24 cellular contexts compared by ENCODE assay signal in genomic region chr2:40317047-40317446, GRCh38.
DNase-seq lines count a peak whose midpoint lies in the region; ATAC-seq, FAIRE-seq and TF ChIP-seq lines count a peak whose summit lies in the region.
"Had no signal": no experiment of that assay in that cellular context is flagged by ENCODE, and none has a peak within 500 bp of the region (broad histone marks: within the 10 kb centered on the region; RNA-seq: fewer than 3 reads in every experiment).

No MANE protein-coding gene starts in this region.

- peak in 1 of 2 experiments; percentile 43; a peak in 1 of 6 replicates for ATAC-seq in A549
- ATAC-seq: effector memory CD8-positive, alpha-beta T cell; naive thymus-derived CD4-positive, alpha-beta T cell; sciatic nerve; T-helper 17 cell had no signal

- TF ChIP-seq RAD21 in A549 (conservative IDR thresholded peaks at IDR 0.05 in 1 of 2, IDR thresholded peaks at IDR 0.05 in 1 of 2) = no peak

- peaks cover 47% of the 10 kb centered on the region for H3K4me1 Mint-ChIP-seq in HFFc6 (ENCODE audit: low read depth)
- H3K4me1 Mint-ChIP-seq: naive thymus-derived CD4-positive, alpha-beta T cell; T-helper 17 cell had no signal

- H3K9me3 ChIP-seq in A549 (peaks cover 6% of the 10 kb centered on the region; the same call in 1 of the 3 replicates), mammary epithelial cell (replicated peaks; ENCODE audit: insufficient read depth, low read length) (no peaks in the 10 kb centered on the region)
- H3K9me3 ChIP-seq: ovary, SJSA1 had no signal

- H3K9ac ChIP-seq in mammary epithelial cell (ENCODE audit: insufficient read depth, low read length) = no peak overlapping the region

- no peak overlapping the region for H3K4me3 Mint-ChIP-seq in HFFc6
- H3K4me3 Mint-ChIP-seq: effector memory CD8-positive, alpha-beta T cell; naive thymus-derived CD4-positive, alpha-beta T cell; T-helper 17 cell had no signal

- no peak overlapping the region for H2AFZ ChIP-seq in mammary epithelial cell (ENCODE audit: low read depth, low read length)

- H3K27me3 ChIP-seq in mammary epithelial cell (ENCODE audit: insufficient read depth, low read length) (no peaks in the 10 kb centered on the region), dorsolateral prefrontal cortex (no peaks in the 10 kb centered on the region)
- H3K27me3 ChIP-seq: ovary, SJSA1 had no signal

- intact Hi-C loops in mammary epithelial cell (cut with micrococcal nuclease) (no loop called here), dorsolateral prefrontal cortex (cut with DNase I) (no loop called here)

- TF ChIP-seq POLR2A in A549 (IDR thresholded peaks at IDR 0.05; ENCODE audit: low read length) = no peak

- BruUV-seq in mammary epithelial cell (replicated peaks; lab: Mats Ljungman, UMichigan) = no TSS peak

- H3K27ac ChIP-seq in A549 (no peak overlapping the region), mammary epithelial cell (ENCODE audit: insufficient read depth, low read depth, low read length) (no peak overlapping the region), dorsolateral prefrontal cortex (no peak overlapping the region)
- H3K27ac ChIP-seq: C4-2B, ovary, SJSA1, WERI-Rb-1 had no signal

- dilution Hi-C loops in mammary epithelial cell (cut with HindIII; ENCODE audit: low sequenced_read_pairs) = no loop called here

- POLR2A ChIA-PET in A549 (lab: Yijun Ruan, JAX) = no interaction called here

- H3K36me3 Mint-ChIP-seq in HFFc6 (ENCODE audit: low read depth) = peaks cover 25% of the 10 kb centered on the region
- H3K36me3 Mint-ChIP-seq: naive thymus-derived CD4-positive, alpha-beta T cell had no signal

- in situ Hi-C loops in mammary epithelial cell (cut with MboI; ENCODE audit: low sequenced_read_pairs in 2 of 2) = no loop called here

- TF ChIP-seq CTCF in A549 (IDR thresholded peaks at IDR 0.05) (no peak), HFFc6 (IDR thresholded peaks at IDR 0.05) (no peak), mammary epithelial cell (conservative IDR thresholded peaks at IDR 0.05 in 1 of 2, IDR thresholded peaks at IDR 0.05 in 1 of 2; ENCODE audit: extremely low read depth in 1 of 2, insufficient read depth in 1 of 2, low read depth in 1 of 2, low read length in 2 of 2) (no peak), fibroblast of villous mesenchyme (IDR thresholded peaks at IDR 0.05; ENCODE audit: insufficient read depth, low read depth, low read length) (no peak), dorsolateral prefrontal cortex (IDR thresholded peaks at IDR 0.05 in 54 of 56, conservative IDR thresholded peaks at IDR 0.05 in 2 of 56; ENCODE audit: low read depth in 1 of 56, partially characterized antibody in 56 of 56) (no peak)

- FAIRE-seq in A549 (lab: Jason Lieb, UNC) = no peak
- FAIRE-seq: D721Med, kidney had no signal

- H3K4me1 ChIP-seq in A549 (no peaks in the 10 kb centered on the region; the same call in 2 of the 3 replicates), mammary epithelial cell (ENCODE audit: insufficient read depth, low read length) (no peaks in the 10 kb centered on the region)
- H3K4me1 ChIP-seq: SJSA1 had no signal

- 1% methylated on average over 2 of the region's 2 CpGs for WGBS in A549 (ENCODE audit: missing lambda C conversion rate)
- WGBS in mammary epithelial cell (ENCODE audit: low coverage, missing lambda C conversion rate) = 3% methylated on average over 2 of the region's 2 CpGs

- DNase-seq in A549 (ENCODE audit: low read depth in 1 of 2, low spot score in 1 of 2) = peak in 1 of 2 experiments; percentile 4
- no peak for DNase-seq in HFFc6
- DNase-seq in mammary epithelial cell = peak; percentile 27
- peak; percentile 12 for DNase-seq in fibroblast of villous mesenchyme (ENCODE audit: low read depth)
- no peak for DNase-seq in NOMO-1 (lab: John Stamatoyannopoulos, UW; ENCODE audit: unreplicated experiment in 2 of 2)
- no peak for DNase-seq in dorsolateral prefrontal cortex
- DNase-seq in DMS153 (lab: John Stamatoyannopoulos, UW) = no peak
- DNase-seq in DMS53 (lab: John Stamatoyannopoulos, UW) = no peak
- DNase-seq: activated CD4-positive, alpha-beta T cell treated with anti-CD3 and anti-CD28 coated beads, Interleukin-2, amount 50 U/mL, for 4 hours; activated gamma-delta T cell treated with Interleukin-2 at 50 U/mL for 16 hours; activated T-cell treated with anti-CD3 and anti-CD28 coated beads for 4 hours; effector memory CD8-positive, alpha-beta T cell; hippocampal formation; KBM-7; kidney; naive thymus-derived CD4-positive, alpha-beta T cell; NCI-H1694; ovary; T-helper 17 cell; WERI-Rb-1 had no signal

- peak overlapping the region; percentile 24; the same call in 1 of the 2 replicates for H3K27ac Mint-ChIP-seq in HFFc6
- H3K27ac Mint-ChIP-seq: effector memory CD8-positive, alpha-beta T cell; naive thymus-derived CD4-positive, alpha-beta T cell; T-helper 17 cell had no signal

- no peak overlapping the region for H3K4me2 ChIP-seq in A549
- no peak overlapping the region for H3K4me2 ChIP-seq in mammary epithelial cell (ENCODE audit: insufficient read depth, low read depth, low read length)

- no peaks in the 10 kb centered on the region; the same call in 1 of the 2 replicates for H3K27me3 Mint-ChIP-seq in HFFc6 (ENCODE audit: insufficient read depth)
- H3K27me3 Mint-ChIP-seq: effector memory CD8-positive, alpha-beta T cell; naive thymus-derived CD4-positive, alpha-beta T cell; T-helper 17 cell had no signal

- CTCF ChIA-PET in A549 (lab: Yijun Ruan, JAX) (interaction anchor here (0.5 kb wide), 1 partner anchor 35 kb away, joined by 4 read pairs; no protein-coding TSS in a partner anchor), mammary epithelial cell (lab: Charles Lee; ENCODE audit: low non-redundant PET) (no interaction called here)

- H4K20me1 ChIP-seq in mammary epithelial cell (ENCODE audit: insufficient read depth, low read length) = no peaks in the 10 kb centered on the region

- H3K79me2 ChIP-seq in mammary epithelial cell (ENCODE audit: insufficient read depth, low read length) = no peaks in the 10 kb centered on the region

- peaks cover 6% of the 10 kb centered on the region for H3K9me3 Mint-ChIP-seq in HFFc6
- H3K9me3 Mint-ChIP-seq: effector memory CD8-positive, alpha-beta T cell had no signal

- TF ChIP-seq EP300 in A549 (IDR thresholded peaks at IDR 0.05) = no peak

- H3K4me3 ChIP-seq in A549 (no peak overlapping the region), mammary epithelial cell (replicated peaks in 1 of 3; ENCODE audit: insufficient read depth in 1 of 3, low read depth in 2 of 3, low read length in 3 of 3) (no peak overlapping the region), fibroblast of villous mesenchyme (ENCODE audit: low read depth, low read length) (no peak overlapping the region), dorsolateral prefrontal cortex (no peak overlapping the region)
- H3K4me3 ChIP-seq: ovary, SJSA1 had no signal

- H3K36me3 ChIP-seq in mammary epithelial cell (ENCODE audit: insufficient read depth, low read length) = no peaks in the 10 kb centered on the region
- H3K36me3 ChIP-seq: ovary, SJSA1, WERI-Rb-1 had no signal

TF ChIP-seq in A549, 52 proteins besides CTCF, POLR2A, EP300 and RAD21:
- peak in 1 of 2 experiments; percentile 42; a peak in 2 of 4 replicates for TF ChIP-seq CEBPB (IDR thresholded peaks at IDR 0.05)
- no peak for TF ChIP-seq HES2 (IDR thresholded peaks at IDR 0.05)
- no peak for TF ChIP-seq BCL3 (IDR thresholded peaks at IDR 0.05)
- TF ChIP-seq, protein P1, sequence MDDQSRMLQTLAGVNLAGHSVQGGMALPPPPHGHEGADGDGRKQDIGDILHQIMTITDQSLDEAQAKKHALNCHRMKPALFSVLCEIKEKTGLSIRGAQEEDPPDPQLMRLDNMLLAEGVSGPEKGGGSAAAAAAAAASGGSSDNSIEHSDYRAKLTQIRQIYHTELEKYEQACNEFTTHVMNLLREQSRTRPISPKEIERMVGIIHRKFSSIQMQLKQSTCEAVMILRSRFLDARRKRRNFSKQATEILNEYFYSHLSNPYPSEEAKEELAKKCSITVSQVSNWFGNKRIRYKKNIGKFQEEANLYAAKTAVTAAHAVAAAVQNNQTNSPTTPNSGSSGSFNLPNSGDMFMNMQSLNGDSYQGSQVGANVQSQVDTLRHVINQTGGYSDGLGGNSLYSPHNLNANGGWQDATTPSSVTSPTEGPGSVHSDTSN (IDR thresholded peaks at IDR 0.05) = no peak
- TF ChIP-seq CHD4 (IDR thresholded peaks at IDR 0.05; ENCODE audit: borderline replicate concordance) = no peak
- peak; percentile 52; the same call in 1 of the 2 replicates for TF ChIP-seq JUNB (IDR thresholded peaks at IDR 0.05)
- TF ChIP-seq GATA3 (IDR thresholded peaks at IDR 0.05; ENCODE audit: borderline replicate concordance) = no peak
- no peak for TF ChIP-seq MAZ (IDR thresholded peaks at IDR 0.05; ENCODE audit: borderline replicate concordance, low read depth, low read length)
- TF ChIP-seq FOSL2 (IDR thresholded peaks at IDR 0.05) = no peak; the same call in 1 of the 2 replicates
- peak; percentile 19; the same call in 1 of the 2 replicates for TF ChIP-seq FOSL2 (CRISPR knock-in tag; IDR thresholded peaks at IDR 0.05)
- TF ChIP-seq RCOR1 (IDR thresholded peaks at IDR 0.05; ENCODE audit: low read depth, low read length) = no peak
- TF ChIP-seq RFX5 (IDR thresholded peaks at IDR 0.05) = no peak
- no peak for TF ChIP-seq MYC (IDR thresholded peaks at IDR 0.05; ENCODE audit: borderline replicate concordance, low read length)
- no peak for TF ChIP-seq ESRRA (IDR thresholded peaks at IDR 0.05; ENCODE audit: borderline replicate concordance, low read length)
- no peak for TF ChIP-seq NPAS2 (CRISPR knock-in tag; IDR thresholded peaks at IDR 0.05; ENCODE audit: borderline replicate concordance)
- no peak for TF ChIP-seq E2F6 (IDR thresholded peaks at IDR 0.05; ENCODE audit: borderline replicate concordance, low read depth)

Comparison
In these comparisons a context has a peak if more than half of its experiments do, and no peak if none do; other contexts are left out.
1. DNase-seq: peak in mammary epithelial cell (single experiment) and fibroblast of villous mesenchyme (single experiment); none in HFFc6 (single experiment), NOMO-1 (0 of 2), dorsolateral prefrontal cortex (0 of 10), DMS153 (single experiment) and DMS53 (single experiment).